ENCODE assay signal across 8 cellular contexts in genomic region chr5:34915856-34916192, GRCh38. TPM values are rescaled to one million over a fixed set of nuclear protein-coding genes. Genes with fewer than 3 reads are reported as not detected.
A peak's percentile ranks its signal among the peaks of the same experiment; 100 is the strongest.
DNase-seq lines count a peak whose midpoint lies in the region; ATAC-seq and TF ChIP-seq lines count a peak whose summit lies in the region.

No MANE protein-coding gene starts in this region.

- TF ChIP-seq CTCF in adrenal gland (IDR thresholded peaks at IDR 0.05) (no peak), lower lobe of right lung (IDR thresholded peaks at IDR 0.05) (no peak)

- H3K9me3 Mint-ChIP-seq in activated T-cell treated with anti-CD3 and anti-CD28 coated beads, Interleukin-2, amount 50 U/mL, for 24 hours, result no peaks in the 10 kb centered on the region

- H3K4me1 ChIP-seq in adrenal gland (replicated peaks in 1 of 2) (peaks cover 22 to 35% of the 10 kb centered on the region in 2 donors), lower lobe of right lung (peaks cover 27% of the 10 kb centered on the region)

- in situ Hi-C loops in KBM-7 (cut with MboI; ENCODE audit: low pct_unique_long_range_greater_than_20kb, low sequenced_read_pairs), result no loop called here

- H3K27ac Mint-ChIP-seq in activated T-cell treated with anti-CD3 and anti-CD28 coated beads, Interleukin-2, amount 50 U/mL, for 24 hours, result no peak overlapping the region

- intact Hi-C loops in adrenal gland (cut with DNase I), result no loop called here
- intact Hi-C loops in lower lobe of right lung (cut with DNase I), result no loop called here

- TF ChIP-seq POLR2A in adrenal gland (IDR thresholded peaks at IDR 0.05), result no peak

- H3K36me3 ChIP-seq in adrenal gland (replicated peaks in 1 of 2) (peaks cover 0 to 23% of the 10 kb centered on the region in 2 donors), lower lobe of right lung (peaks cover 51% of the 10 kb centered on the region)

- H3K27me3 ChIP-seq in adrenal gland (no peaks in the 10 kb centered on the region), lower lobe of right lung (ENCODE audit: low read depth) (no peaks in the 10 kb centered on the region)

- no peaks in the 10 kb centered on the region for H3K27me3 Mint-ChIP-seq in activated T-cell treated with anti-CD3 and anti-CD28 coated beads, Interleukin-2, amount 50 U/mL, for 24 hours

- ATAC-seq in HG02973 (IDR thresholded peaks at IDR 0.05; ENCODE audit: unreplicated experiment) (peak; percentile 16), lower lobe of right lung (peak in 1 of 2 donors; percentile 20), HG03469 (IDR thresholded peaks at IDR 0.05; ENCODE audit: unreplicated experiment) (no peak)

- 0% methylated on average over 17 to 20 of the region's 20 CpGs for WGBS in adrenal gland, 4 donors

- H3K36me3 Mint-ChIP-seq in activated T-cell treated with anti-CD3 and anti-CD28 coated beads, Interleukin-2, amount 50 U/mL, for 24 hours (ENCODE audit: low read depth), result peaks cover 56% of the 10 kb centered on the region

- H3K4me3 ChIP-seq in adrenal gland (peak overlapping the region; percentile 2 to 98 (median 87)), lower lobe of right lung (peak overlapping the region; percentile 99)

- H3K9me3 ChIP-seq in adrenal gland (replicated peaks in 1 of 3), result no peaks in the 10 kb centered on the region
- no peaks in the 10 kb centered on the region for H3K9me3 ChIP-seq in lower lobe of right lung

- peak overlapping the region in 4 of 5 donors; percentile 86 to 96 (median 92) for H3K27ac ChIP-seq in adrenal gland
- peak overlapping the region; percentile 92 for H3K27ac ChIP-seq in lower lobe of right lung

- H3K4me1 Mint-ChIP-seq in activated T-cell treated with anti-CD3 and anti-CD28 coated beads, Interleukin-2, amount 50 U/mL, for 24 hours (ENCODE audit: low read depth), result peaks cover 32% of the 10 kb centered on the region

- DNase-seq in activated T-cell treated with anti-CD3 and anti-CD28 coated beads for 24 hours (ENCODE audit: low read depth), result peak; percentile 11
- no peak for DNase-seq in activated T-cell treated with anti-CD3 and anti-CD28 coated beads, Interleukin-2, amount 50 U/mL, for 24 hours
- peak in 1 of 7 donors; percentile 30 for DNase-seq in adrenal gland
- DNase-seq in lower lobe of right lung, result no peak
- DNase-seq in KBM-7, result no peak
- DNase-seq in HPDE6-E6E7 (ENCODE audit: extremely low spot score), result no peak

- no peak overlapping the region for H3K4me3 Mint-ChIP-seq in activated T-cell treated with anti-CD3 and anti-CD28 coated beads, Interleukin-2, amount 50 U/mL, for 24 hours

RNA-seq across cellular contexts. Expression of gene BRIX1, which starts 0.3 kb away (rescaled TPM):
- total RNA-seq in adrenal gland, result 10 to 100 TPM; 10.6 to 37.6 (median 20.1) TPM
- 10 to 100 TPM; 14.9 to 55.3 (median 20.0) TPM for polyA plus RNA-seq in adrenal gland
- total RNA-seq in lower lobe of right lung, result 17.6 TPM

RNA-seq across cellular contexts. Expression of gene RAD1, which starts 0.5 kb away (rescaled TPM):
- 10 to 100 TPM; 10.5 to 38.6 (median 24.5) TPM for total RNA-seq in adrenal gland
- 10 to 100 TPM; 12.1 to 42.2 (median 16.4) TPM for polyA plus RNA-seq in adrenal gland
- 25.6 TPM for total RNA-seq in lower lobe of right lung

RNA-seq across cellular contexts. Expression of gene DNAJC21, which starts 13.5 kb away (rescaled TPM):
- total RNA-seq in adrenal gland, result 10 to 100 TPM; 12.8 to 36.6 (median 30.3) TPM
- 10 to 100 TPM; 15.4 to 52.9 (median 21.6) TPM for polyA plus RNA-seq in adrenal gland
- 49.4 TPM for total RNA-seq in lower lobe of right lung
